1 cellular context compared by ENCODE assay signal in the genomic region with DNA sequence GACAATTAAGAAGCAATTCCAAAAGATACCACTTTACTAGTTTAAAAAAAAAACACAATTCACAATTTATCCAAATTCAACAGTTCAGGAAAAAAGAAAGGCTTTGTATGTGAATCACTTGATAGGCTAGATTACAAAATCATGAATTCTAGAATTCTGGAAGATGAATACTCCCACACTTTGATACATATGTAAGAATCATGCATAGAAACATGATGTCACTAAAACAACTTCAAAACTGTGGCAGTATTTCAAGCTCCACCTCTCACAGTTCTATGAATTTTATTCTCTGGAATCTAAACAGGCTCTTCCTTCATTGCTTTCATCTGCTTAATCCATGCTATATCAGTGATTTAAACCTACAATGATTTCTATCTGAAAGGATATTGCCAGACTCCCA.
TF ChIP-seq lines count a peak whose summit lies in the region.

No MANE protein-coding gene starts in this region.

TF ChIP-seq in endothelial cell of umbilical vein, 7 proteins besides CTCF, POLR2A, EP300 and RAD21:
- TF ChIP-seq, protein P1, sequence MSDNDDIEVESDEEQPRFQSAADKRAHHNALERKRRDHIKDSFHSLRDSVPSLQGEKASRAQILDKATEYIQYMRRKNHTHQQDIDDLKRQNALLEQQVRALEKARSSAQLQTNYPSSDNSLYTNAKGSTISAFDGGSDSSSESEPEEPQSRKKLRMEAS (IDR thresholded peaks at IDR 0.05; ENCODE audit: insufficient read depth, insufficient read length), result no peak
- no peak for TF ChIP-seq GATA2 (IDR thresholded peaks at IDR 0.05; ENCODE audit: insufficient read depth, insufficient read length, low read depth, low read length)
- no peak for TF ChIP-seq EZH2 (IDR thresholded peaks at IDR 0.05; ENCODE audit: borderline replicate concordance, low read depth, low read length, severe bottlenecking)
- no peak for TF ChIP-seq FOS (IDR thresholded peaks at IDR 0.05; ENCODE audit: borderline replicate concordance, insufficient read depth, low read length)
- TF ChIP-seq JUN (IDR thresholded peaks at IDR 0.05; ENCODE audit: borderline replicate concordance, insufficient read depth, insufficient read length, low read depth), result no peak
- TF ChIP-seq MYC (IDR thresholded peaks at IDR 0.05; ENCODE audit: low read depth, low read length), result no peak
- TF ChIP-seq POLR2AphosphoS5 (IDR thresholded peaks at IDR 0.05; ENCODE audit: insufficient read depth, low read depth, low read length), result no peak
